19 cellular contexts compared by ENCODE assay signal in genomic region chr9:126521976-126522590, GRCh38.
"Had no signal": no experiment of that assay in that cellular context is flagged by ENCODE, and none has a peak within 500 bp of the region (broad histone marks: within the 10 kb centered on the region; RNA-seq: fewer than 3 reads in every experiment).

No MANE protein-coding gene starts in this region.

- ATAC-seq: activated CD4-positive, alpha-beta T cell treated with anti-CD3 and anti-CD28 coated beads for 36 hours; activated CD8-positive, alpha-beta T cell treated with anti-CD3 and anti-CD28 coated beads for 36 hours; left colon; mucosa of descending colon; pancreas; T-cell had no signal

- H3K36me3 Mint-ChIP-seq: T-cell had no signal

- H3K9me3 Mint-ChIP-seq: activated CD8-positive, alpha-beta T cell treated with anti-CD3 and anti-CD28 coated beads for 36 hours; nephron; T-cell had no signal

- H3K4me3 ChIP-seq: adrenal gland, coronary artery, mucosa of descending colon, pancreas, SK-N-MC, tibial nerve had no signal

- H3K27ac ChIP-seq: adrenal gland, coronary artery, epithelial cell of prostate, pancreas, SK-N-MC had no signal

- H3K36me3 ChIP-seq: adrenal gland, pancreas, tibial nerve, WERI-Rb-1 had no signal

- DNase-seq: activated CD4-positive, alpha-beta T cell treated with anti-CD3 and anti-CD28 coated beads for 36 hours; activated CD8-positive, alpha-beta T cell treated with anti-CD3 and anti-CD28 coated beads for 36 hours; activated naive CD4-positive, alpha-beta T cell treated with anti-CD3 and anti-CD28 coated beads, Interleukin-2, amount 50 U/mL, for 16 hours; adrenal gland; effector CD8-positive, alpha-beta T cell; hypothalamus; left colon; mammary epithelial cell; mucosa of descending colon; retina; small intestine; T-cell; WERI-Rb-1 had no signal

- H3K27ac Mint-ChIP-seq: activated CD4-positive, alpha-beta T cell treated with anti-CD3 and anti-CD28 coated beads for 36 hours; activated CD8-positive, alpha-beta T cell treated with anti-CD3 and anti-CD28 coated beads for 36 hours; T-cell had no signal

- H3K9me3 ChIP-seq: adrenal gland, mucosa of descending colon, pancreas, tibial nerve had no signal

- H3K4me1 ChIP-seq: pancreas had no signal

- H3K4me3 Mint-ChIP-seq: activated CD8-positive, alpha-beta T cell treated with anti-CD3 and anti-CD28 coated beads for 36 hours; T-cell had no signal
